Comparison of ENCODE assay signal across 1 cellular context in the genomic region with DNA sequence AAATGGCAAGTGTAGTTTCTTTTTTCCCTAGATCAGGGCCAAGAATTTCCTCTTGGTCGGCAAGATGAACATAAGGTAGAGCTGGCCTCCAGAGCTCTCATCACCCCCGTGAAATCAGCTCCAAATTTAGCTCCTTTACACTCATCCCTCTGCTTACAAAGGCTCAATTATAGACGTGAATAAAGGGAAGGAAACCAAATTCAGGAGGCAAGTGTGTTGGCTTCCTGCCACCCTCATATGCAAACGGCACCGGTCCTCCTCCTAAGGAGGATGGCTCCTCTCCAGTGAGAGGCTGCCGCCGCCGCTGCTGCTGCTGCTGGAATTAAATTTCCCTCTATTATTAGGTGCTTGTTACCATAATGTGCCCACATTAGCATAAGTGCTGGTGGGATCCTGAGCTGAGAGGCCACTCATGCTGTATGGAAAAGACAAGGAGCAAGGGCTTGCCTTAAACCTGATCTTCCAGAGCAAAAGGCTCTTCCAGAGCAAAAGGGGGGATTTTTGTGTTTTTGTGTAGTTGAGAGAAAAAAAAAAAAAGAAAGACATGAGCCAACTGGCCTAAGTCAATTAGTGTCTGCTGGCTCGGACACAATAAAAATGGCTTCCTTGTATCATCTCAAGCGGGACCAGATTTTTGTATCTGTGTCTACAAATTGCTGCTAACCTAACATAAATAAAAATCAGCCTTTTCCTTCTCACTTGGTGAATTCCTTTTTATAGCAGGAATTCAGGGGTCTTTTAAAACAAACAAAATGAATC.
TF ChIP-seq lines count a peak whose summit lies in the region.

No MANE protein-coding gene starts in this region.

TF ChIP-seq in WTC11, 78 proteins besides CTCF, POLR2A, EP300 and RAD21 (continued from another document):
- TF ChIP-seq, protein P1, sequence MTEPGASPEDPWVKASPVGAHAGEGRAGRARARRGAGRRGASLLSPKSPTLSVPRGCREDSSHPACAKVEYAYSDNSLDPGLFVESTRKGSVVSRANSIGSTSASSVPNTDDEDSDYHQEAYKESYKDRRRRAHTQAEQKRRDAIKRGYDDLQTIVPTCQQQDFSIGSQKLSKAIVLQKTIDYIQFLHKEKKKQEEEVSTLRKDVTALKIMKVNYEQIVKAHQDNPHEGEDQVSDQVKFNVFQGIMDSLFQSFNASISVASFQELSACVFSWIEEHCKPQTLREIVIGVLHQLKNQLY (CRISPR knock-in tag; IDR thresholded peaks at IDR 0.05) = no peak
- no peak for TF ChIP-seq HMGA2 (CRISPR knock-in tag; IDR thresholded peaks at IDR 0.05)
- no peak for TF ChIP-seq ZNF416 (CRISPR knock-in tag; IDR thresholded peaks at IDR 0.05)
- TF ChIP-seq ZNF263 (CRISPR knock-in tag; IDR thresholded peaks at IDR 0.05; ENCODE audit: low read depth) = peak; percentile 89
- TF ChIP-seq, protein P2, sequence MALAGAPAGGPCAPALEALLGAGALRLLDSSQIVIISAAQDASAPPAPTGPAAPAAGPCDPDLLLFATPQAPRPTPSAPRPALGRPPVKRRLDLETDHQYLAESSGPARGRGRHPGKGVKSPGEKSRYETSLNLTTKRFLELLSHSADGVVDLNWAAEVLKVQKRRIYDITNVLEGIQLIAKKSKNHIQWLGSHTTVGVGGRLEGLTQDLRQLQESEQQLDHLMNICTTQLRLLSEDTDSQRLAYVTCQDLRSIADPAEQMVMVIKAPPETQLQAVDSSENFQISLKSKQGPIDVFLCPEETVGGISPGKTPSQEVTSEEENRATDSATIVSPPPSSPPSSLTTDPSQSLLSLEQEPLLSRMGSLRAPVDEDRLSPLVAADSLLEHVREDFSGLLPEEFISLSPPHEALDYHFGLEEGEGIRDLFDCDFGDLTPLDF (CRISPR knock-in tag; IDR thresholded peaks at IDR 0.05) = no peak
- no peak for TF ChIP-seq GRHL2 (CRISPR knock-in tag; IDR thresholded peaks at IDR 0.05; ENCODE audit: insufficient replicate concordance, severe bottlenecking)
- TF ChIP-seq, protein P3, sequence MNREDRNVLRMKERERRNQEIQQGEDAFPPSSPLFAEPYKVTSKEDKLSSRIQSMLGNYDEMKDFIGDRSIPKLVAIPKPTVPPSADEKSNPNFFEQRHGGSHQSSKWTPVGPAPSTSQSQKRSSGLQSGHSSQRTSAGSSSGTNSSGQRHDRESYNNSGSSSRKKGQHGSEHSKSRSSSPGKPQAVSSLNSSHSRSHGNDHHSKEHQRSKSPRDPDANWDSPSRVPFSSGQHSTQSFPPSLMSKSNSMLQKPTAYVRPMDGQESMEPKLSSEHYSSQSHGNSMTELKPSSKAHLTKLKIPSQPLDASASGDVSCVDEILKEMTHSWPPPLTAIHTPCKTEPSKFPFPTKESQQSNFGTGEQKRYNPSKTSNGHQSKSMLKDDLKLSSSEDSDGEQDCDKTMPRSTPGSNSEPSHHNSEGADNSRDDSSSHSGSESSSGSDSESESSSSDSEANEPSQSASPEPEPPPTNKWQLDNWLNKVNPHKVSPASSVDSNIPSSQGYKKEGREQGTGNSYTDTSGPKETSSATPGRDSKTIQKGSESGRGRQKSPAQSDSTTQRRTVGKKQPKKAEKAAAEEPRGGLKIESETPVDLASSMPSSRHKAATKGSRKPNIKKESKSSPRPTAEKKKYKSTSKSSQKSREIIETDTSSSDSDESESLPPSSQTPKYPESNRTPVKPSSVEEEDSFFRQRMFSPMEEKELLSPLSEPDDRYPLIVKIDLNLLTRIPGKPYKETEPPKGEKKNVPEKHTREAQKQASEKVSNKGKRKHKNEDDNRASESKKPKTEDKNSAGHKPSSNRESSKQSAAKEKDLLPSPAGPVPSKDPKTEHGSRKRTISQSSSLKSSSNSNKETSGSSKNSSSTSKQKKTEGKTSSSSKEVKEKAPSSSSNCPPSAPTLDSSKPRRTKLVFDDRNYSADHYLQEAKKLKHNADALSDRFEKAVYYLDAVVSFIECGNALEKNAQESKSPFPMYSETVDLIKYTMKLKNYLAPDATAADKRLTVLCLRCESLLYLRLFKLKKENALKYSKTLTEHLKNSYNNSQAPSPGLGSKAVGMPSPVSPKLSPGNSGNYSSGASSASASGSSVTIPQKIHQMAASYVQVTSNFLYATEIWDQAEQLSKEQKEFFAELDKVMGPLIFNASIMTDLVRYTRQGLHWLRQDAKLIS (CRISPR knock-in tag; IDR thresholded peaks at IDR 0.05; ENCODE audit: borderline replicate concordance) = no peak
- TF ChIP-seq CREB1 (CRISPR knock-in tag; IDR thresholded peaks at IDR 0.05) = no peak
- peak; percentile 35; the same call in 1 of the 2 replicates for TF ChIP-seq TEAD1 (CRISPR knock-in tag; IDR thresholded peaks at IDR 0.05)
- no peak for TF ChIP-seq NFYB (CRISPR knock-in tag; conservative IDR thresholded peaks at IDR 0.05; ENCODE audit: low read depth)
- TF ChIP-seq, protein P4, sequence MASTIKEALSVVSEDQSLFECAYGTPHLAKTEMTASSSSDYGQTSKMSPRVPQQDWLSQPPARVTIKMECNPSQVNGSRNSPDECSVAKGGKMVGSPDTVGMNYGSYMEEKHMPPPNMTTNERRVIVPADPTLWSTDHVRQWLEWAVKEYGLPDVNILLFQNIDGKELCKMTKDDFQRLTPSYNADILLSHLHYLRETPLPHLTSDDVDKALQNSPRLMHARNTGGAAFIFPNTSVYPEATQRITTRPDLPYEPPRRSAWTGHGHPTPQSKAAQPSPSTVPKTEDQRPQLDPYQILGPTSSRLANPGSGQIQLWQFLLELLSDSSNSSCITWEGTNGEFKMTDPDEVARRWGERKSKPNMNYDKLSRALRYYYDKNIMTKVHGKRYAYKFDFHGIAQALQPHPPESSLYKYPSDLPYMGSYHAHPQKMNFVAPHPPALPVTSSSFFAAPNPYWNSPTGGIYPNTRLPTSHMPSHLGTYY (CRISPR knock-in tag; IDR thresholded peaks at IDR 0.05) = no peak
- TF ChIP-seq TCF7 (CRISPR knock-in tag; IDR thresholded peaks at IDR 0.05; ENCODE audit: low read depth) = no peak
TF ChIP-seq in WTC11: peak in this region for 2.
